In genomic region chr14:79483989-79484388, GRCh38 we compare ENCODE assay signal across 15 cellular contexts.
"Had no signal": no experiment of that assay in that cellular context is flagged by ENCODE, and none has a peak within 500 bp of the region (broad histone marks: within the 10 kb centered on the region; RNA-seq: fewer than 3 reads in every experiment).

No MANE protein-coding gene starts in this region.

- H3K4me3 ChIP-seq: breast epithelium, right lobe of liver, smooth muscle cell had no signal

- H3K36me3 ChIP-seq: breast epithelium, right lobe of liver had no signal

- DNase-seq: activated CD4-positive, alpha-beta T cell treated with anti-CD3 and anti-CD28 coated beads for 48 hours; activated CD8-positive, alpha-beta T cell treated with anti-CD3 and anti-CD28 coated beads for 36 hours; activated effector memory CD4-positive, alpha-beta T cell treated with Interleukin-2 at 50 U/mL for 16 hours; activated T-cell treated with anti-CD3 and anti-CD28 coated beads, Interleukin-2, amount 50 U/mL, for 4 hours; dermis blood vessel endothelial cell; left ventricle myocardium superior; natural killer cell; right lobe of liver; stimulated activated naive CD8-positive, alpha-beta T cell treated with anti-CD3 and anti-CD28 coated beads, Interleukin-15, amount 100 ng/mL, for 72 hours had no signal

- H3K36me3 Mint-ChIP-seq: activated naive CD8-positive, alpha-beta T cell; memory B cell; natural killer cell had no signal

- H3K27ac Mint-ChIP-seq: activated CD8-positive, alpha-beta T cell treated with anti-CD3 and anti-CD28 coated beads for 36 hours; activated naive CD8-positive, alpha-beta T cell; memory B cell; natural killer cell; stimulated activated naive CD8-positive, alpha-beta T cell treated with anti-CD3 and anti-CD28 coated beads, Interleukin-15, amount 100 ng/mL, for 72 hours; type B pancreatic cell had no signal

- H3K4me1 Mint-ChIP-seq: memory B cell; natural killer cell; stimulated activated naive CD8-positive, alpha-beta T cell treated with anti-CD3 and anti-CD28 coated beads, Interleukin-15, amount 100 ng/mL, for 72 hours had no signal

- H3K9me3 Mint-ChIP-seq: activated CD8-positive, alpha-beta T cell treated with anti-CD3 and anti-CD28 coated beads for 36 hours had no signal

- H3K4me1 ChIP-seq: breast epithelium, right lobe of liver had no signal

- H3K9me3 ChIP-seq: breast epithelium, right lobe of liver had no signal

- H3K27me3 Mint-ChIP-seq: activated CD8-positive, alpha-beta T cell treated with anti-CD3 and anti-CD28 coated beads for 36 hours; activated naive CD8-positive, alpha-beta T cell; memory B cell; stimulated activated naive CD8-positive, alpha-beta T cell treated with anti-CD3 and anti-CD28 coated beads, Interleukin-15, amount 100 ng/mL, for 72 hours; type B pancreatic cell had no signal

- H3K27ac ChIP-seq: breast epithelium, right lobe of liver, VCaP had no signal

- H3K4me3 Mint-ChIP-seq: activated CD8-positive, alpha-beta T cell treated with anti-CD3 and anti-CD28 coated beads for 36 hours; activated naive CD8-positive, alpha-beta T cell; activated T-cell treated with anti-CD3 and anti-CD28 coated beads, Interleukin-2, amount 50 U/mL, for 4 hours; memory B cell; natural killer cell; stimulated activated naive CD8-positive, alpha-beta T cell treated with anti-CD3 and anti-CD28 coated beads, Interleukin-15, amount 100 ng/mL, for 72 hours; type B pancreatic cell had no signal

- ATAC-seq: activated CD8-positive, alpha-beta T cell treated with anti-CD3 and anti-CD28 coated beads for 36 hours; activated T-cell treated with anti-CD3 and anti-CD28 coated beads, Interleukin-2, amount 50 U/mL, for 4 hours; left ventricle myocardium superior; natural killer cell; right lobe of liver; stimulated activated naive CD8-positive, alpha-beta T cell treated with anti-CD3 and anti-CD28 coated beads, Interleukin-15, amount 100 ng/mL, for 72 hours had no signal

- H3K27me3 ChIP-seq: breast epithelium, right lobe of liver had no signal
